20 cellular contexts compared by ENCODE assay signal in the genomic region with DNA sequence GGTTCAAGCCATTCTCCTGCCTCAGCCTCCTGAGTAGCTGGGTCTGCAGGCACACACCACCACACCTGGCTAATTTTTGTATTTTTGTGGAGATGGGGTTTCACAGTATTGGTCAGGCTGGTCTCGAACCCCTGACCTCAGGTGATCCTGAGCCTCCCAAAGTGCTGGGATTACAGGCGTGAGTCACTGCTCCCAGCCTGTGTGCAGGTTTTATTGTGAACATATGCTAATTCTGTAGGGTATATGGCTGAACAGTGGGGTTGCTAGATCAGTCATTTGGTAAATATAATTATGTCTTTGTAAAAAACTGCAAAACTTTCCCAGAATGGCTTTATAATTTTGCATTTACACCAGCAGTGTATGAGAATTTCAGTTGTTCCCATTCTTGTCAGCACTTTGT.
A peak's percentile ranks its signal among the peaks of the same experiment; 100 is the strongest.
DNase-seq lines count a peak whose midpoint lies in the region; ATAC-seq and TF ChIP-seq lines count a peak whose summit lies in the region.
"Had no signal": no experiment of that assay in that cellular context is flagged by ENCODE, and none has a peak within 500 bp of the region (broad histone marks: within the 10 kb centered on the region; RNA-seq: fewer than 3 reads in every experiment).

No MANE protein-coding gene starts in this region.

- no peaks in the 10 kb centered on the region for H3K9me3 ChIP-seq in trophoblast cell (ENCODE audit: insufficient read depth, low read depth, low read length)
- H3K9me3 ChIP-seq: BE2C had no signal

- H2AK5ac ChIP-seq in trophoblast cell (ENCODE audit: low read length) = no peak overlapping the region

- H3K4me3 ChIP-seq in trophoblast cell (ENCODE audit: low read depth, low read length) = no peak overlapping the region
- H3K4me3 ChIP-seq: GM23338 had no signal

- peaks cover 4% of the 10 kb centered on the region for H3K79me2 ChIP-seq in trophoblast cell (ENCODE audit: control insufficient read depth, insufficient read depth, low read length, poor library complexity)

- H3K4me1 ChIP-seq in trophoblast cell (ENCODE audit: control insufficient read depth in 1 of 2, insufficient read depth in 2 of 2, low read length in 2 of 2) = no peaks in the 10 kb centered on the region
- H3K4me1 ChIP-seq: BE2C had no signal

- ATAC-seq in esophagus mucosa = peak; percentile 41
- ATAC-seq in HG02870 (IDR thresholded peaks at IDR 0.05; ENCODE audit: unreplicated experiment) = no peak
- ATAC-seq in HG02981 (IDR thresholded peaks at IDR 0.05; ENCODE audit: unreplicated experiment) = no peak
- ATAC-seq: GM23338, HepG2 had no signal

- DNase-seq in NCI-H69 (lab: John Stamatoyannopoulos, UW) = peak; percentile 37
- no peak for DNase-seq in RWPE1 (ENCODE audit: low spot score)
- DNase-seq in trophoblast cell = no peak
- no peak for DNase-seq in midbrain (lab: John Stamatoyannopoulos, UW)
- DNase-seq: ACHN; BE2C; C1 segment of cervical spinal cord; CD4-positive, CD25-positive, alpha-beta regulatory T cell; CD8-positive, alpha-beta memory T cell; COR-L47; DMS 273 treated with DMSO at 0.1 percent for 48 hours; DMS79; GDM1; HCEC 1CT; HFFc6 had no signal

- H3K27ac ChIP-seq in RWPE1 (peak overlapping the region; percentile 23), trophoblast cell (ENCODE audit: low read depth, low read length) (no peak overlapping the region)

- H3K23ac ChIP-seq in trophoblast cell (ENCODE audit: low read length) = no peak overlapping the region

- no peak overlapping the region for H2BK5ac ChIP-seq in trophoblast cell (ENCODE audit: low read depth, low read length, poor library complexity)

- POLR2A ChIA-PET in RWPE1 (lab: Yijun Ruan, JAX; ENCODE audit: low non-redundant PET) = no interaction called here

- no peak overlapping the region for H2BK120ac ChIP-seq in trophoblast cell (ENCODE audit: insufficient read depth, low read length, poor library complexity)

- H3K4me2 ChIP-seq in trophoblast cell (ENCODE audit: low read length) = no peak overlapping the region
- H3K4me2 ChIP-seq: GM23338 had no signal

- no peak overlapping the region for H4K8ac ChIP-seq in trophoblast cell (ENCODE audit: low read depth, low read length)

- no CpG with 5 or more reads among the region's 2 CpGs for WGBS in trophoblast cell (ENCODE audit: extremely low coverage, insufficient coverage, insufficient read length)

- TF ChIP-seq CTCF in RWPE1 (conservative IDR thresholded peaks at IDR 0.05; ENCODE audit: low read depth) = no peak

- H3K14ac ChIP-seq in trophoblast cell (ENCODE audit: low read length) = no peak overlapping the region

- CTCF ChIA-PET in RWPE1 (lab: Yijun Ruan, JAX) = interaction anchor here (0.5 kb wide), 1 partner anchor 15 kb away, joined by 3 read pairs; no protein-coding TSS in a partner anchor

- H3K79me1 ChIP-seq in trophoblast cell (ENCODE audit: low read length) = no peaks in the 10 kb centered on the region

- H2BK12ac ChIP-seq in trophoblast cell (ENCODE audit: low read length) = no peak overlapping the region

- no peak overlapping the region for H3K18ac ChIP-seq in trophoblast cell (ENCODE audit: low read length)

- H3K27me3 ChIP-seq in trophoblast cell (ENCODE audit: insufficient read depth, low read length) = no peaks in the 10 kb centered on the region
- H3K27me3 ChIP-seq: BE2C had no signal

- H3K4ac ChIP-seq in trophoblast cell (ENCODE audit: low read depth, low read length) = peak overlapping the region; percentile 14

- H4K12ac ChIP-seq in trophoblast cell (ENCODE audit: low read depth, low read length) = no peak overlapping the region

- no peak overlapping the region for H2AFZ ChIP-seq in trophoblast cell (ENCODE audit: insufficient read depth, low read length, poor library complexity)
- H2AFZ ChIP-seq: GM23338 had no signal

- H3K9ac ChIP-seq in trophoblast cell (ENCODE audit: low read length) = no peak overlapping the region

- peaks cover 8% of the 10 kb centered on the region in 2 experiments for H3K36me3 ChIP-seq in trophoblast cell (ENCODE audit: control insufficient read depth in 1 of 2, insufficient read depth in 2 of 2, low read length in 2 of 2)

- no peak overlapping the region for H4K91ac ChIP-seq in trophoblast cell (ENCODE audit: low read depth, low read length)
